ENCODE assay signal across 19 cellular contexts in the genomic region with DNA sequence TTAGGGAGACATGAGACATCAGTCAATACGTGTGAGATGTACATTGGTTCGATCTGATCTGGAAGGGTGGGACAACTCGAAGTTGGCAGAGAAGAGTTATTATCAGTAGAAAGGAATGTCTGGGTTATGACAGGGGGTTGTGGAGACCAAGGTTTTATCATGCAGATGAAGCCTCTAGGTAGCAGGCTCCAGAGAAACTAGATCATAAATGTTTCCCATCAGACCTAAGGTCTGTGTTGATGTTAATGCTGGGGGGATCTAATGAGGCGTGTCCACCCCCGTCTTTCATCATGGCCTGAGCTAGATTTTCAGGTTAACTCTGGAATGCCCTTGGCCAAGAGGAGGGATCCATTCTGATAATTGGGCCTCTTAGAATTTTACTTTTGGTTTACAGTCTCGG.
DNase-seq lines count a peak whose midpoint lies in the region; ATAC-seq and TF ChIP-seq lines count a peak whose summit lies in the region.
"Had no signal": no experiment of that assay in that cellular context is flagged by ENCODE, and none has a peak within 500 bp of the region (broad histone marks: within the 10 kb centered on the region; RNA-seq: fewer than 3 reads in every experiment).

No MANE protein-coding gene starts in this region.

- H3K9me3 Mint-ChIP-seq in mesothelial cell of epicardium (peaks cover 15% of the 10 kb centered on the region), endodermal cell (no peaks in the 10 kb centered on the region)
- H3K9me3 Mint-ChIP-seq in activated CD4-positive, alpha-beta memory T cell treated with anti-CD3 and anti-CD28 coated beads for 36 hours, result peaks cover 12% of the 10 kb centered on the region

- POLR2A ChIA-PET in activated CD4-positive, alpha-beta memory T cell treated with anti-CD3 and anti-CD28 coated beads for 36 hours (lab: Charles Lee), result no interaction called here

- peaks cover 6% of the 10 kb centered on the region for H3K9me3 ChIP-seq in HUES64 (ENCODE audit: insufficient read depth, low read depth, low read length)
- H3K9me3 ChIP-seq in endodermal cell (ENCODE audit: control insufficient read depth, low read length), result peaks cover 6% of the 10 kb centered on the region

- H3K4me1 Mint-ChIP-seq in mesothelial cell of epicardium, result peaks cover 42% of the 10 kb centered on the region
- no peaks in the 10 kb centered on the region for H3K4me1 Mint-ChIP-seq in endodermal cell
- no peaks in the 10 kb centered on the region for H3K4me1 Mint-ChIP-seq in activated CD4-positive, alpha-beta memory T cell treated with anti-CD3 and anti-CD28 coated beads for 36 hours (ENCODE audit: low read depth)
- H3K4me1 Mint-ChIP-seq: activated B cell treated with CpG ODN at 0.5 μM for 24 hours, naive B cell, T-cell had no signal

- H3K4me3 Mint-ChIP-seq in mesothelial cell of epicardium, result no peak overlapping the region
- H3K4me3 Mint-ChIP-seq in endodermal cell, result no peak overlapping the region
- H3K4me3 Mint-ChIP-seq in activated CD4-positive, alpha-beta memory T cell treated with anti-CD3 and anti-CD28 coated beads for 36 hours, result no peak overlapping the region
- H3K4me3 Mint-ChIP-seq: activated B cell treated with CpG ODN at 0.5 μM for 24 hours; activated CD8-positive, alpha-beta memory T cell treated with anti-CD3 and anti-CD28 coated beads, Interleukin-2, amount 10 ng/mL, durations not matched to agents 7 days and 5 days; naive B cell; T-cell had no signal

- H3K27ac ChIP-seq in HUES64 (ENCODE audit: low read depth, low read length) (peak overlapping the region; percentile 12; the same call in 1 of the 2 replicates), brain microvascular endothelial cell (peak overlapping the region; percentile 62), endodermal cell (ENCODE audit: low read depth, low read length) (no peak overlapping the region)
- H3K27ac ChIP-seq: left ventricle myocardium inferior had no signal

- no peak for ATAC-seq in HG03439 (IDR thresholded peaks at IDR 0.05; ENCODE audit: unreplicated experiment)
- ATAC-seq: activated CD8-positive, alpha-beta memory T cell treated with anti-CD3 and anti-CD28 coated beads, Interleukin-2, amount 10 ng/mL, durations not matched to agents 7 days and 5 days; T-cell had no signal

- H3K4me1 ChIP-seq in HUES64 (ENCODE audit: insufficient read depth, low read length) (peaks cover 14% of the 10 kb centered on the region; the same call in 1 of the 2 replicates), endodermal cell (ENCODE audit: control insufficient read depth, insufficient read depth, low read length) (peaks cover 3% of the 10 kb centered on the region)
- H3K4me1 ChIP-seq: left ventricle myocardium inferior had no signal

- H3K36me3 ChIP-seq in HUES64 (ENCODE audit: insufficient read depth, low read length) (no peaks in the 10 kb centered on the region), brain microvascular endothelial cell (replicated peaks) (no peaks in the 10 kb centered on the region), endodermal cell (ENCODE audit: control insufficient read depth, insufficient read depth, low read length) (no peaks in the 10 kb centered on the region)
- H3K36me3 ChIP-seq: left ventricle myocardium inferior had no signal

- H3K36me3 Mint-ChIP-seq in mesothelial cell of epicardium (no peaks in the 10 kb centered on the region), endodermal cell (ENCODE audit: low read depth) (no peaks in the 10 kb centered on the region)
- H3K36me3 Mint-ChIP-seq in activated CD4-positive, alpha-beta memory T cell treated with anti-CD3 and anti-CD28 coated beads for 36 hours, result no peaks in the 10 kb centered on the region
- H3K36me3 Mint-ChIP-seq: naive B cell, T-cell had no signal

- no peak overlapping the region for H3K9ac ChIP-seq in HUES64 (ENCODE audit: low read depth, low read length)
- no peak overlapping the region for H3K9ac ChIP-seq in endodermal cell (ENCODE audit: extremely low read depth, low read length, poor library complexity, severe bottlenecking)

- no peak for TF ChIP-seq CTCF in brain microvascular endothelial cell (IDR thresholded peaks at IDR 0.05; ENCODE audit: low read depth, low read length, missing control alignments)
- no peak for TF ChIP-seq CTCF in mesothelial cell of epicardium (IDR thresholded peaks at IDR 0.05; ENCODE audit: unreplicated experiment)
- no peak for TF ChIP-seq CTCF in endodermal cell (conservative IDR thresholded peaks at IDR 0.05)

- H3K4me3 ChIP-seq in HUES64 (ENCODE audit: low read length) (no peak overlapping the region), brain microvascular endothelial cell (ENCODE audit: low read depth, low read length) (no peak overlapping the region), endodermal cell (ENCODE audit: low read length) (no peak overlapping the region)
- H3K4me3 ChIP-seq: left ventricle myocardium inferior had no signal

- H3K27me3 ChIP-seq in HUES64 (ENCODE audit: insufficient read depth, low read length), result no peaks in the 10 kb centered on the region
- no peaks in the 10 kb centered on the region for H3K27me3 ChIP-seq in brain microvascular endothelial cell (replicated peaks)
- H3K27me3 ChIP-seq in endodermal cell (ENCODE audit: control insufficient read depth, insufficient read depth, low read length, poor library complexity, severe bottlenecking), result no peaks in the 10 kb centered on the region

- 87% methylated on average over 6 of the region's 6 CpGs for WGBS in HUES64
- 70 to 89% methylated on average over 2 to 6 of the region's 6 CpGs for WGBS in endodermal cell (ENCODE audit: insufficient coverage in 1 of 2, insufficient read length in 1 of 2), 2 experiments

- no peaks in the 10 kb centered on the region for H3K27me3 Mint-ChIP-seq in mesothelial cell of epicardium (ENCODE audit: low read depth)
- no peaks in the 10 kb centered on the region for H3K27me3 Mint-ChIP-seq in endodermal cell (ENCODE audit: insufficient read depth)
- H3K27me3 Mint-ChIP-seq in activated CD4-positive, alpha-beta memory T cell treated with anti-CD3 and anti-CD28 coated beads for 36 hours, result no peaks in the 10 kb centered on the region
- H3K27me3 Mint-ChIP-seq: T-cell had no signal

- CTCF ChIA-PET in activated CD4-positive, alpha-beta memory T cell treated with anti-CD3 and anti-CD28 coated beads for 36 hours (lab: Charles Lee), result no interaction called here

- intact Hi-C loops in activated CD4-positive, alpha-beta memory T cell treated with anti-CD3 and anti-CD28 coated beads for 36 hours (cut with micrococcal nuclease), result no loop called here

- peak overlapping the region; percentile 13 for H3K27ac Mint-ChIP-seq in mesothelial cell of epicardium
- H3K27ac Mint-ChIP-seq in endodermal cell, result no peak overlapping the region
- H3K27ac Mint-ChIP-seq in activated CD4-positive, alpha-beta memory T cell treated with anti-CD3 and anti-CD28 coated beads for 36 hours, result no peak overlapping the region
- H3K27ac Mint-ChIP-seq: activated B cell treated with CpG ODN at 0.5 μM for 24 hours; activated CD8-positive, alpha-beta memory T cell treated with anti-CD3 and anti-CD28 coated beads, Interleukin-2, amount 10 ng/mL, durations not matched to agents 7 days and 5 days; naive B cell; T-cell had no signal

- in situ Hi-C loops in brain microvascular endothelial cell (cut with HindIII; ENCODE audit: low pct_ligation_motif_present, low sequenced_read_pairs), result no loop called here

- DNase-seq in EL (peak; percentile 44), brain microvascular endothelial cell (peak; percentile 11), mesothelial cell of epicardium (ENCODE audit: low spot score in 2 of 2, unreplicated experiment in 2 of 2) (no peak), endodermal cell (no peak), superior temporal gyrus (ENCODE audit: extremely low spot score) (no peak)
- no peak for DNase-seq in activated CD4-positive, alpha-beta memory T cell treated with anti-CD3 and anti-CD28 coated beads for 36 hours
- DNase-seq: activated B cell treated with CpG ODN at 0.5 μM for 24 hours; activated CD8-positive, alpha-beta memory T cell treated with anti-CD3 and anti-CD28 coated beads, Interleukin-2, amount 10 ng/mL, durations not matched to agents 7 days and 5 days; activated gamma-delta T cell treated with Interleukin-2 at 50 U/mL for 16 hours; anterior cingulate cortex; dermis blood vessel endothelial cell; left ventricle myocardium inferior; naive B cell; NCI-H2029; NCI-H510A; substantia nigra; T-cell had no signal

Comparison
In these comparisons a context has a peak if more than half of its experiments do, and no peak if none do; other contexts are left out.
1. DNase-seq: peak in EL (single experiment) and brain microvascular endothelial cell (single experiment); none in mesothelial cell of epicardium (0 of 2), endodermal cell (single experiment), superior temporal gyrus (single experiment) and activated CD4-positive, alpha-beta memory T cell treated with anti-CD3 and anti-CD28 coated beads for 36 hours (single experiment).